In the genomic region with DNA sequence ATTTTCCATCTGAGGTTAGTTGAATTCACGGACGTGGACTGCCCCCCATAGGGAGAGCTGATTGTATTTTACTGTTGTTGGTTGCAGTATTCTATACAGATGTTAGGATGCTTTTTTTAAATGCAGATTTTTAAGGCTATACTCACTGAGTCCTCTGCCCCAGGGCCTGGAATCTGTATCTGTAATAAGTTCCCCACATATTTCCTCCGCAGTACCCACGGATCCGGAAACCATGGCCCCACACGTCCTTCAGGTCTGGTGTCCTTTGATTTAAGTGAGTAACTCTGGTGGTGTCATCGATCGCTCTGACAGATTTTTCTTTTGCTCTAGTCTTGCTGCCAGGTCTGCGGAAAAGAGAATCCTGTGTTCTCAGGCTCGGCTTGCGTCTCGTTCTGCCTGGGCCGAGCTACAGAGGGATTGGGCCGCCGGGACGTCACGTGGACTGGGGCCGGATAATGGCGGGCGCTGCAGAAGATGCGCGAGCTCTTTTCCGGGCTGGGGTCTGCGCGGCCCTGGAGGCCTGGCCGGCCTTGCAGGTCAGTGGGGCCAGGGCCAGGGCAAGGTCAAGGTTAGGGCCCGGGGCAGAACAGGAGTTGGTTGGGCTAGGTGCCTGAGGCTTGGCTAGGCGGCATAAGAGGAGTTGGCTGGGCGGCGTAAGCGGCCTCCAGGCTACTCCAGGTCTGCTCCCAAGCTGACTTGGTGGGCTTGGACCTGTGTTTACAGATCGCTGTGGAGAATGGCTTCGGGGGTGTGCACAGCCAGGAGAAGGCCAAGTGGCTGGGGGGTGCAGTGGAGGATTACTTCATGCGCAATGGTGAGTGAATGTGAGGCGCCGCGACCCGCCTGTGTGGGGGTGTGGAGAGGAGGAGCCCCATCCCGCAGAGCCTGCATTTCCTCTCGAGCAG, we compare ENCODE assay signal across 1 cellular context.
A peak's percentile ranks its signal among the peaks of the same experiment; 100 is the strongest.
TF ChIP-seq lines count a peak whose summit lies in the region.

TSS of gene TSR2 (plus strand) at position 438 of the 905 bp plus-strand sequence. CDS start at position 456, 18 bp downstream.

TF ChIP-seq in HEK293, 187 proteins besides CTCF, POLR2A, EP300 and RAD21 (continued from another document):
- TF ChIP-seq SP2 (tag by site-specific recombination; IDR thresholded peaks at IDR 0.05): peak; percentile 50
- TF ChIP-seq ZNF629 (tag by site-specific recombination; IDR thresholded peaks at IDR 0.05): 0 out of 2 replicates have a peak, but pooled peaks have one; percentile 28
- TF ChIP-seq, protein P1, sequence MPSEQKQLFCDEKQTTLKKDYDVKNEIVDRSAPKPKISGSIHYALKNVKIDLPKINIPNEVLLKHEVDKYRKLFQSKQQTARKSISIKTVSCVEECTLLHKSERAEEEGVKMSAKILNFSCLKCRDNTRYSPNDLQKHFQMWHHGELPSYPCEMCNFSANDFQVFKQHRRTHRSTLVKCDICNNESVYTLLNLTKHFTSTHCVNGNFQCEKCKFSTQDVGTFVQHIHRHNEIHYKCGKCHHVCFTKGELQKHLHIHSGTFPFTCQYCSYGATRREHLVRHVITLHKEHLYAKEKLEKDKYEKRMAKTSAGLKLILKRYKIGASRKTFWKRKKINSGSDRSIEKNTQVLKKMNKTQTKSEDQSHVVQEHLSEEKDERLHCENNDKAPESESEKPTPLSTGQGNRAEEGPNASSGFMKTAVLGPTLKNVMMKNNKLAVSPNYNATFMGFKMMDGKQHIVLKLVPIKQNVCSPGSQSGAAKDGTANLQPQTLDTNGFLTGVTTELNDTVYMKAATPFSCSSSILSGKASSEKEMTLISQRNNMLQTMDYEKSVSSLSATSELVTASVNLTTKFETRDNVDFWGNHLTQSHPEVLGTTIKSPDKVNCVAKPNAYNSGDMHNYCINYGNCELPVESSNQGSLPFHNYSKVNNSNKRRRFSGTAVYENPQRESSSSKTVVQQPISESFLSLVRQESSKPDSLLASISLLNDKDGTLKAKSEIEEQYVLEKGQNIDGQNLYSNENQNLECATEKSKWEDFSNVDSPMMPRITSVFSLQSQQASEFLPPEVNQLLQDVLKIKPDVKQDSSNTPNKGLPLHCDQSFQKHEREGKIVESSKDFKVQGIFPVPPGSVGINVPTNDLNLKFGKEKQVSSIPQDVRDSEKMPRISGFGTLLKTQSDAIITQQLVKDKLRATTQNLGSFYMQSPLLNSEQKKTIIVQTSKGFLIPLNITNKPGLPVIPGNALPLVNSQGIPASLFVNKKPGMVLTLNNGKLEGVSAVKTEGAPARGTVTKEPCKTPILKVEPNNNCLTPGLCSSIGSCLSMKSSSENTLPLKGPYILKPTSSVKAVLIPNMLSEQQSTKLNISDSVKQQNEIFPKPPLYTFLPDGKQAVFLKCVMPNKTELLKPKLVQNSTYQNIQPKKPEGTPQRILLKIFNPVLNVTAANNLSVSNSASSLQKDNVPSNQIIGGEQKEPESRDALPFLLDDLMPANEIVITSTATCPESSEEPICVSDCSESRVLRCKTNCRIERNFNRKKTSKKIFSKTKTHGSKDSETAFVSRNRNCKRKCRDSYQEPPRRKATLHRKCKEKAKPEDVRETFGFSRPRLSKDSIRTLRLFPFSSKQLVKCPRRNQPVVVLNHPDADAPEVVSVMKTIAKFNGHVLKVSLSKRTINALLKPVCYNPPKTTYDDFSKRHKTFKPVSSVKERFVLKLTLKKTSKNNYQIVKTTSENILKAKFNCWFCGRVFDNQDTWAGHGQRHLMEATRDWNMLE (tag by site-specific recombination; conservative IDR thresholded peaks at IDR 0.05; ENCODE audit: low read depth): peak; percentile 63
- TF ChIP-seq ZNF571 (tag by site-specific recombination; IDR thresholded peaks at IDR 0.05): no peak
- no peak for TF ChIP-seq MEIS1 (CRISPR knock-in tag; IDR thresholded peaks at IDR 0.05; ENCODE audit: borderline replicate concordance)
- TF ChIP-seq KLF9 (tag by site-specific recombination; IDR thresholded peaks at IDR 0.05; ENCODE audit: low read depth): 0 out of 2 replicates have a peak, but pooled peaks have one; percentile 17
